ENCODE assay signal across 13 cellular contexts in genomic region chrX:24190500-24191156, GRCh38. TPM values are rescaled to one million over a fixed set of nuclear protein-coding genes. Genes with fewer than 3 reads are reported as not detected.
DNase-seq lines count a peak whose midpoint lies in the region; ATAC-seq and TF ChIP-seq lines count a peak whose summit lies in the region.
"Had no signal": no experiment of that assay in that cellular context is flagged by ENCODE, and none has a peak within 500 bp of the region (broad histone marks: within the 10 kb centered on the region; RNA-seq: fewer than 3 reads in every experiment).

No MANE protein-coding gene starts in this region.

- peaks cover 98% of the 10 kb centered on the region for H3K79me2 ChIP-seq in osteoblast (ENCODE audit: insufficient read depth, low read length)

- peaks cover 4% of the 10 kb centered on the region for H3K4me1 ChIP-seq in osteoblast (ENCODE audit: insufficient read depth, low read length)
- H3K4me1 ChIP-seq in foreskin keratinocyte, result no peaks in the 10 kb centered on the region
- H3K4me1 ChIP-seq: BE2C had no signal

- H3K27me3 ChIP-seq in osteoblast (ENCODE audit: insufficient read depth, low read length) (no peaks in the 10 kb centered on the region), foreskin keratinocyte (no peaks in the 10 kb centered on the region)
- H3K27me3 ChIP-seq: BE2C, cardiac muscle cell had no signal

- H3K4me2 ChIP-seq in osteoblast (ENCODE audit: insufficient read depth, low read length), result no peak overlapping the region
- H3K4me2 ChIP-seq: KMS-11 had no signal

- peak overlapping the region; percentile 8 for H3K27ac Mint-ChIP-seq in activated naive CD4-positive, alpha-beta T cell treated with anti-CD3 and anti-CD28 coated beads, Interleukin-2, amount 50 U/mL, for 24 hours
- H3K27ac Mint-ChIP-seq in type B pancreatic cell, result peak overlapping the region; percentile 80

- H2AFZ ChIP-seq in osteoblast (ENCODE audit: low read length), result no peak overlapping the region

- no peak overlapping the region for H3K4me3 ChIP-seq in osteoblast (ENCODE audit: insufficient read depth, low read length)
- H3K4me3 ChIP-seq: cardiac muscle cell had no signal

- peaks cover 68% of the 10 kb centered on the region for H4K20me1 ChIP-seq in osteoblast (ENCODE audit: insufficient read depth, low read length)

- DNase-seq in activated naive CD4-positive, alpha-beta T cell treated with Interleukin-2 at 50 U/mL for 16 hours, result no peak
- DNase-seq in amniotic epithelial cell (ENCODE audit: low read depth), result peak; percentile 59
- DNase-seq in left colon, result no peak
- no peak for DNase-seq in type B pancreatic cell (ENCODE audit: extremely low spot score, unreplicated experiment)
- DNase-seq in osteoblast (ENCODE audit: insufficient read length, low spot score, missing footprints), result no peak
- DNase-seq in NCI-H2171 (lab: John Stamatoyannopoulos, UW), result no peak
- DNase-seq in foreskin keratinocyte, result no peak
- DNase-seq: BE2C, posterior cingulate gyrus, substantia nigra had no signal

- peaks cover 17% of the 10 kb centered on the region for H3K36me3 ChIP-seq in osteoblast (ENCODE audit: insufficient read depth, low read length)
- H3K36me3 ChIP-seq: BE2C had no signal

- no peak for TF ChIP-seq CTCF in type B pancreatic cell (conservative IDR thresholded peaks at IDR 0.05)
- no peak for TF ChIP-seq CTCF in osteoblast (IDR thresholded peaks at IDR 0.05; ENCODE audit: extremely low read depth, low read depth, low read length)
- no peak for TF ChIP-seq CTCF in foreskin keratinocyte (conservative IDR thresholded peaks at IDR 0.05)

- no peaks in the 10 kb centered on the region for H3K9me3 ChIP-seq in osteoblast (ENCODE audit: low read depth, low read length)
- H3K9me3 ChIP-seq: BE2C had no signal

- H3K9me3 Mint-ChIP-seq in activated naive CD4-positive, alpha-beta T cell treated with anti-CD3 and anti-CD28 coated beads, Interleukin-2, amount 50 U/mL, for 24 hours, result no peaks in the 10 kb centered on the region
- no peaks in the 10 kb centered on the region for H3K9me3 Mint-ChIP-seq in type B pancreatic cell

- ATAC-seq in left colon (peak; percentile 25), foreskin keratinocyte (no peak)

- H3K4me3 Mint-ChIP-seq in activated naive CD4-positive, alpha-beta T cell treated with anti-CD3 and anti-CD28 coated beads, Interleukin-2, amount 50 U/mL, for 24 hours, result no peak overlapping the region
- H3K4me3 Mint-ChIP-seq in type B pancreatic cell, result peak overlapping the region; percentile 69

- peaks cover 9% of the 10 kb centered on the region for H3K36me3 Mint-ChIP-seq in activated naive CD4-positive, alpha-beta T cell treated with anti-CD3 and anti-CD28 coated beads, Interleukin-2, amount 50 U/mL, for 24 hours
- H3K36me3 Mint-ChIP-seq in type B pancreatic cell, result peaks cover 45% of the 10 kb centered on the region

- H3K4me1 Mint-ChIP-seq in activated naive CD4-positive, alpha-beta T cell treated with anti-CD3 and anti-CD28 coated beads, Interleukin-2, amount 50 U/mL, for 24 hours, result peaks cover 63% of the 10 kb centered on the region
- peaks cover 7% of the 10 kb centered on the region for H3K4me1 Mint-ChIP-seq in type B pancreatic cell (ENCODE audit: unreplicated experiment)

- H3K27ac ChIP-seq in osteoblast (ENCODE audit: low read depth, low read length) (no peak overlapping the region), foreskin keratinocyte (no peak overlapping the region)
- H3K27ac ChIP-seq: cardiac muscle cell, KMS-11 had no signal

- intact Hi-C loops in left colon (cut with DNase I, micrococcal nuclease), result no loop called here

- H3K27me3 Mint-ChIP-seq in activated naive CD4-positive, alpha-beta T cell treated with anti-CD3 and anti-CD28 coated beads, Interleukin-2, amount 50 U/mL, for 24 hours, result no peaks in the 10 kb centered on the region
- no peaks in the 10 kb centered on the region for H3K27me3 Mint-ChIP-seq in type B pancreatic cell

RNA-seq across cellular contexts. Expression of gene ZFX, which starts 41.1 kb away (rescaled TPM):
- total RNA-seq in left colon, result 10 to 100 TPM; 41.8 to 52.3 TPM
- total RNA-seq in type B pancreatic cell (ENCODE audit: low replicate concordance), result 68.8 and 79.7 TPM in 2 replicates
- 50.7 and 74.6 TPM in 2 replicates for total RNA-seq in osteoblast
- total RNA-seq in foreskin keratinocyte, result 21.5 and 23.3 TPM in 2 replicates
- polyA plus RNA-seq in foreskin keratinocyte, result 2.2 and 2.3 TPM in 2 replicates
